Comparison of ENCODE assay signal across 1 cellular context in genomic region chr17:42287305-42288077, GRCh38.
TF ChIP-seq lines count a peak whose summit lies in the region.

No MANE protein-coding gene starts in this region.

TF ChIP-seq in GM12878, 131 proteins besides CTCF, POLR2A, EP300 and RAD21 (continued from another document and continues in another):
- TF ChIP-seq BCL3 (IDR thresholded peaks at IDR 0.05; ENCODE audit: borderline replicate concordance, insufficient read depth, low read depth, low read length, poor library complexity, severe bottlenecking) (no peak), YBX1 (IDR thresholded peaks at IDR 0.05) (no peak), E2F8 (IDR thresholded peaks at IDR 0.05; ENCODE audit: low read depth, partially characterized antibody) (no peak), NFYA (IDR thresholded peaks at IDR 0.05; ENCODE audit: borderline replicate concordance, low read depth, low read length) (no peak), SREBF2 (IDR thresholded peaks at IDR 0.05; ENCODE audit: low read length) (no peak), POLR2AphosphoS5 (IDR thresholded peaks at IDR 0.05; ENCODE audit: low read length) (peak; percentile 75), YY1 (IDR thresholded peaks at IDR 0.05; ENCODE audit: low read depth, low read length) (no peak), SMC3 (IDR thresholded peaks at IDR 0.05; ENCODE audit: borderline replicate concordance, low read length) (no peak), TARDBP (IDR thresholded peaks at IDR 0.05; ENCODE audit: borderline replicate concordance) (no peak), TCF12 (IDR thresholded peaks at IDR 0.05; ENCODE audit: low read depth, low read length) (0 out of 2 replicates have a peak, but pooled peaks have one; percentile 6), ZNF24 (IDR thresholded peaks at IDR 0.05) (no peak), NR2C2 (IDR thresholded peaks at IDR 0.05; ENCODE audit: borderline replicate concordance, control insufficient read depth, insufficient read length, low read depth) (no peak), SUZ12 (IDR thresholded peaks at IDR 0.05; ENCODE audit: unreplicated experiment) (no peak), HCFC1 (IDR thresholded peaks at IDR 0.05; ENCODE audit: low read length) (no peak), BRCA1 (IDR thresholded peaks at IDR 0.05; ENCODE audit: low read depth, low read length) (no peak), POU2F2 (IDR thresholded peaks at IDR 0.05; ENCODE audit: borderline replicate concordance, low read depth, low read length) (0 out of 3 replicates have a peak, but pooled peaks have one; percentile 18), IRF4 (IDR thresholded peaks at IDR 0.05; ENCODE audit: low read depth, low read length) (no peak), KDM1A (IDR thresholded peaks at IDR 0.05; ENCODE audit: borderline replicate concordance) (no peak), SKIL (IDR thresholded peaks at IDR 0.05; ENCODE audit: low read depth, poor library complexity, severe bottlenecking) (peak; percentile 50), MLLT1 (IDR thresholded peaks at IDR 0.05) (0 out of 2 replicates have a peak, but pooled peaks have one; percentile 37), ZNF207 (IDR thresholded peaks at IDR 0.05; ENCODE audit: borderline replicate concordance) (0 out of 2 replicates have a peak, but pooled peaks have one; percentile 59), KAT2A (conservative IDR thresholded peaks at IDR 0.05; ENCODE audit: control insufficient read depth, low read depth, low read length) (no peak), MYB (IDR thresholded peaks at IDR 0.05; ENCODE audit: borderline replicate concordance, low read depth, low read length) (no peak), ZSCAN29 (IDR thresholded peaks at IDR 0.05) (no peak), BCLAF1 (IDR thresholded peaks at IDR 0.05) (peak; percentile 85), EZH2 (IDR thresholded peaks at IDR 0.05; ENCODE audit: borderline replicate concordance, control insufficient read depth, low read depth, low read length) (no peak), NKRF (conservative IDR thresholded peaks at IDR 0.05) (no peak), ZNF217 (IDR thresholded peaks at IDR 0.05) (no peak), SP1 (IDR thresholded peaks at IDR 0.05; ENCODE audit: low read depth, low read length) (no peak), HSF1 (IDR thresholded peaks at IDR 0.05; ENCODE audit: low read depth, low read length) (no peak), NBN (IDR thresholded peaks at IDR 0.05) (peak; percentile 68; the same call in 1 of the 2 replicates), NFXL1 (IDR thresholded peaks at IDR 0.05; ENCODE audit: borderline replicate concordance) (no peak), IRF3 (IDR thresholded peaks at IDR 0.05) (no peak), ZZZ3 (IDR thresholded peaks at IDR 0.05; ENCODE audit: control insufficient read depth, insufficient read length, low read depth) (no peak), CHD1 (IDR thresholded peaks at IDR 0.05; ENCODE audit: low read depth, low read length) (peak; percentile 91; the same call in 1 of the 2 replicates), PAX8 (IDR thresholded peaks at IDR 0.05) (0 out of 2 replicates have a peak, but pooled peaks have one; percentile 63), MEF2B (IDR thresholded peaks at IDR 0.05; ENCODE audit: partially characterized antibody, poor library complexity, severe bottlenecking) (no peak), PBX3 (IDR thresholded peaks at IDR 0.05; ENCODE audit: insufficient replicate concordance, low read depth, low read length) (no peak), STAT3 (IDR thresholded peaks at IDR 0.05; ENCODE audit: low read depth, low read length) (no peak), NRF1 (conservative IDR thresholded peaks at IDR 0.05; ENCODE audit: low read depth, low read length) (no peak), FOXM1 (IDR thresholded peaks at IDR 0.05; ENCODE audit: low read depth, low read length) (no peak)
